9 cellular contexts compared by ENCODE assay signal in the genomic region with DNA sequence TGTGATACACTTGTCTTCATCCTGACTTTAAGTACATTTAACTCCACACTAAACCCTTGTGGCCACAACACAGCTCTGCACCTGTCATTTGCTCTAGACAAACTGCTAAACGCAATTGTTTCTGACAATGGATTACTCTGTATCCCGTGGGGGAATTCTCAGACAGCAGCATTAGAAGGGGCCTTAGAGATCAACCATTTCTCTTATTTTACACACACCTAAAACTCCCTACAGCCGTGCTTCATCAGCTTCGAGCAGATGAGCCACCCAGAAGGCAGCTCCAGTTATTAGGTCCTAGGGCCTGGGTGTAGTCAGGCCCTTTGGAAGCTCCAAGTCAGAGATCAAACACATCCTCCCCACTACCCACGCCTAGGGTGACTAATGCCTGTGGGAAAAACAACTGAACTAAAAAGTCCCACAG.
DNase-seq lines count a peak whose midpoint lies in the region; ATAC-seq lines count a peak whose summit lies in the region.
"Had no signal": no experiment of that assay in that cellular context is flagged by ENCODE, and none has a peak within 500 bp of the region (broad histone marks: within the 10 kb centered on the region; RNA-seq: fewer than 3 reads in every experiment).

No MANE protein-coding gene starts in this region.

- no peak overlapping the region for H3K27ac Mint-ChIP-seq in activated naive CD8-positive, alpha-beta T cell

- H3K4me1 Mint-ChIP-seq in activated naive CD8-positive, alpha-beta T cell (ENCODE audit: low read depth): peaks cover 27% of the 10 kb centered on the region

- H3K4me3 Mint-ChIP-seq in activated naive CD8-positive, alpha-beta T cell: peak overlapping the region; percentile 86

- ATAC-seq in HG03565 (IDR thresholded peaks at IDR 0.05; ENCODE audit: unreplicated experiment): peak; percentile 26
- no peak for ATAC-seq in HG02678 (IDR thresholded peaks at IDR 0.05; ENCODE audit: unreplicated experiment)

- H3K27me3 Mint-ChIP-seq in activated naive CD8-positive, alpha-beta T cell: no peaks in the 10 kb centered on the region

- DNase-seq in SIG-M5 treated with dmso at 0.1 percent for 504 hours (lab: John Stamatoyannopoulos, UW; ENCODE audit: unreplicated experiment) (peak; percentile 26), SIG-M5 (lab: John Stamatoyannopoulos, UW) (no peak), non-pigmented ciliary epithelial cell (ENCODE audit: low read depth) (peak; percentile 30), iPS-NIHi7 (ENCODE audit: extremely low spot score) (no peak)
- DNase-seq in stimulated activated CD4-positive, alpha-beta T cell treated with anti-CD3 and anti-CD28 coated beads, Interleukin-1b, Interleukin-23, amount 100 ng/mL, for 48 hours: no peak
- DNase-seq: cerebellar nuclear complex had no signal

- H3K36me3 Mint-ChIP-seq in activated naive CD8-positive, alpha-beta T cell: no peaks in the 10 kb centered on the region

- H3K9me3 Mint-ChIP-seq in activated naive CD8-positive, alpha-beta T cell (ENCODE audit: low read depth): no peaks in the 10 kb centered on the region

Comparison
In these comparisons a context has a peak if more than half of its experiments do, and no peak if none do; other contexts are left out.
1. DNase-seq: peak in SIG-M5 treated with dmso at 0.1 percent for 504 hours (single experiment) and non-pigmented ciliary epithelial cell (single experiment); none in SIG-M5 (single experiment), iPS-NIHi7 (single experiment) and stimulated activated CD4-positive, alpha-beta T cell treated with anti-CD3 and anti-CD28 coated beads, Interleukin-1b, Interleukin-23, amount 100 ng/mL, for 48 hours (single experiment).